Comparison of ENCODE assay signal across 1 cellular context in the genomic region with DNA sequence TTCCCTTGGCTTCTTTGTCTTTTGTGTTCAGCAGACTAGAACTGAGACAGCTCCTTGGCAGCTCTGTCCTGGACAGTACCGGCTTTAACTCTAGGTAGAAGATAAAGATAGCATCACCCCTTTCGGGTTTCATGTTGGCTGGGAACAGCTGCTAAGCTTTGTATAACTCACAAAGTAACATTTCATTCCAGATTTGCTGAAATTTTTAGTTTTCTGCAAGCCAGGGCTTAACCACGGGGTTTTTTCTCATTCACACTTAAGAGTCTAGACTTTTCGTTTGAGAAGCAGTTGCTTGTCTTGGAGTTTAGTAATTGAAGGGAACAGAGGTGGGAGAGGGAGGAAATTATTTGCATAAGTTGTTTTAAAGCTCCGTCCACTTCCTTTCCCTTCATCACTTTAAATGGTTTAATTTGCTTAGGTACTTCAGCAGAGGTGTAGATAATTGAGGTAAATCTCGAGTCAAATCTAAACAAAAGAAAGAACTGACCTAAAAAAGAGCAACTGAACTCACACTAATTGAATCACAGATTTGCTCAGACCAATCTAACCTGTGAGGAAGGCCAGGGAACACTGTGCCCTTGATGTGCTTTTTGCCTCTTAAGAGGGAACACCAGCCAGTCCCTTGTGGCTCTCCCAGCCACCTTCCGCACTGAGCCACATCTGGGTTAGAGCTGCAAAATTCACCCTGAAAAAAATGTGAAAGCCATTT.
TF ChIP-seq lines count a peak whose summit lies in the region.

No MANE protein-coding gene starts in this region.

TF ChIP-seq in GM23338, 12 proteins besides CTCF, POLR2A, EP300 and RAD21 (continued from another document):
- TF ChIP-seq, protein P1, sequence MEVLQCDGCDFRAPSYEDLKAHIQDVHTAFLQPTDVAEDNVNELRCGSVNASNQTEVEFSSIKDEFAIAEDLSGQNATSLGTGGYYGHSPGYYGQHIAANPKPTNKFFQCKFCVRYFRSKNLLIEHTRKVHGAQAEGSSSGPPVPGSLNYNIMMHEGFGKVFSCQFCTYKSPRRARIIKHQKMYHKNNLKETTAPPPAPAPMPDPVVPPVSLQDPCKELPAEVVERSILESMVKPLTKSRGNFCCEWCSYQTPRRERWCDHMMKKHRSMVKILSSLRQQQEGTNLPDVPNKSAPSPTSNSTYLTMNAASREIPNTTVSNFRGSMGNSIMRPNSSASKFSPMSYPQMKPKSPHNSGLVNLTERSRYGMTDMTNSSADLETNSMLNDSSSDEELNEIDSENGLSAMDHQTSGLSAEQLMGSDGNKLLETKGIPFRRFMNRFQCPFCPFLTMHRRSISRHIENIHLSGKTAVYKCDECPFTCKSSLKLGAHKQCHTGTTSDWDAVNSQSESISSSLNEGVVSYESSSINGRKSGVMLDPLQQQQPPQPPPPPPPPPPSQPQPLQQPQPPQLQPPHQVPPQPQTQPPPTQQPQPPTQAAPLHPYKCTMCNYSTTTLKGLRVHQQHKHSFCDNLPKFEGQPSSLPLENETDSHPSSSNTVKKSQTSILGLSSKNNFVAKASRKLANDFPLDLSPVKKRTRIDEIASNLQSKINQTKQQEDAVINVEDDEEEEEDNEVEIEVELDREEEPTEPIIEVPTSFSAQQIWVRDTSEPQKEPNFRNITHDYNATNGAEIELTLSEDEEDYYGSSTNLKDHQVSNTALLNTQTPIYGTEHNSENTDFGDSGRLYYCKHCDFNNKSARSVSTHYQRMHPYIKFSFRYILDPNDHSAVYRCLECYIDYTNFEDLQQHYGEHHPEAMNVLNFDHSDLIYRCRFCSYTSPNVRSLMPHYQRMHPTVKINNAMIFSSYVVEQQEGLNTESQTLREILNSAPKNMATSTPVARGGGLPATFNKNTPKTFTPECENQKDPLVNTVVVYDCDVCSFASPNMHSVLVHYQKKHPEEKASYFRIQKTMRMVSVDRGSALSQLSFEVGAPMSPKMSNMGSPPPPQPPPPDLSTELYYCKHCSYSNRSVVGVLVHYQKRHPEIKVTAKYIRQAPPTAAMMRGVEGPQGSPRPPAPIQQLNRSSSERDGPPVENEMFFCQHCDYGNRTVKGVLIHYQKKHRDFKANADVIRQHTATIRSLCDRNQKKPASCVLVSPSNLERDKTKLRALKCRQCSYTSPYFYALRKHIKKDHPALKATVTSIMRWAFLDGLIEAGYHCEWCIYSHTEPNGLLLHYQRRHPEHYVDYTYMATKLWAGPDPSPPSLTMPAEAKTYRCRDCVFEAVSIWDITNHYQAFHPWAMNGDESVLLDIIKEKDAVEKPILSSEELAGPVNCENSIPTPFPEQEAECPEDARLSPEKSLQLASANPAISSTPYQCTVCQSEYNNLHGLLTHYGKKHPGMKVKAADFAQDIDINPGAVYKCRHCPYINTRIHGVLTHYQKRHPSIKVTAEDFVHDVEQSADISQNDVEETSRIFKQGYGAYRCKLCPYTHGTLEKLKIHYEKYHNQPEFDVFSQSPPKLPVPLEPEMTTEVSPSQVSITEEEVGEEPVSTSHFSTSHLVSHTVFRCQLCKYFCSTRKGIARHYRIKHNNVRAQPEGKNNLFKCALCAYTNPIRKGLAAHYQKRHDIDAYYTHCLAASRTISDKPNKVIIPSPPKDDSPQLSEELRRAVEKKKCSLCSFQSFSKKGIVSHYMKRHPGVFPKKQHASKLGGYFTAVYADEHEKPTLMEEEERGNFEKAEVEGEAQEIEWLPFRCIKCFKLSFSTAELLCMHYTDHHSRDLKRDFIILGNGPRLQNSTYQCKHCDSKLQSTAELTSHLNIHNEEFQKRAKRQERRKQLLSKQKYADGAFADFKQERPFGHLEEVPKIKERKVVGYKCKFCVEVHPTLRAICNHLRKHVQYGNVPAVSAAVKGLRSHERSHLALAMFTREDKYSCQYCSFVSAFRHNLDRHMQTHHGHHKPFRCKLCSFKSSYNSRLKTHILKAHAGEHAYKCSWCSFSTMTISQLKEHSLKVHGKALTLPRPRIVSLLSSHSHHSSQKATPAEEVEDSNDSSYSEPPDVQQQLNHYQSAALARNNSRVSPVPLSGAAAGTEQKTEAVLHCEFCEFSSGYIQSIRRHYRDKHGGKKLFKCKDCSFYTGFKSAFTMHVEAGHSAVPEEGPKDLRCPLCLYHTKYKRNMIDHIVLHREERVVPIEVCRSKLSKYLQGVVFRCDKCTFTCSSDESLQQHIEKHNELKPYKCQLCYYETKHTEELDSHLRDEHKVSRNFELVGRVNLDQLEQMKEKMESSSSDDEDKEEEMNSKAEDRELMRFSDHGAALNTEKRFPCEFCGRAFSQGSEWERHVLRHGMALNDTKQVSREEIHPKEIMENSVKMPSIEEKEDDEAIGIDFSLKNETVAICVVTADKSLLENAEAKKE (CRISPR knock-in tag; IDR thresholded peaks at IDR 0.05), result no peak
